ENCODE assay signal across 1 cellular context in the genomic region with DNA sequence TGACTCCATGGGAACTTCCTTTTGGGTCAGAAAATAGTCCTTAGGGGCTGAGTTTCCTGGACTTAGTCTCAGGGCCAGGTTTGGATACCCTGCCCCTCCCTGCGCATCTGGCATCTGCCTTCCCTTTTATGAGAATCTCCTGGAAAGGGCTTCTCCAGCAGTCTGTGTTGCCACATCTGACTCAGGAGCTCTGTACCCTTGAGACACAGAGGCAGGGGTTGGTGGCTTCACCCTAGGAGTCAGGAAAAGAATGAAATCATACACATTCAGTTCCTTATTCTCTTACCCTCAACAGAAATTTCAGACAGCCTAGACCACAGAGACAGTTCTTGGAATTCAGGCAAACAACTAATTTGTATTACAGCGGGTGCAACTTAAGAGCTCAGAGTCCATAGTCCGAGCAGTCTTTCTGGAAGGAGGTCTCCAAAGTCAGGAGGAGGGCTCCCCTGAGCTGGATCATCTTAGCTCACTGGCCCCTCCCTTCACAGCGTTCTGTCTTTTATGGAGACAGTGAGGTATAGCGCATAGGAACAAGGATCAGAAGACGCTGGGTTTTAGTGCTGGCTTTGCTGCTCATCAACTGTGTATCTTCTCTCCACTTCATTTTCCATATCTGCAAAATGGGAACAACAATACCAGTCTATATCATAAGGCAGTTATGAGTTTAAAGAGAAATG.
TF ChIP-seq lines count a peak whose summit lies in the region.

No MANE protein-coding gene starts in this region.

TF ChIP-seq in SK-N-SH treated with all-trans-retinoic acid at 6 μM for 48 hours, 23 proteins besides CTCF, POLR2A, EP300 and RAD21 (continued from another document):
- TF ChIP-seq TSHZ2 (CRISPR knock-in tag; IDR thresholded peaks at IDR 0.05) (no peak), ESRRG (CRISPR knock-in tag; IDR thresholded peaks at IDR 0.05) (no peak), CSDC2 (CRISPR knock-in tag; IDR thresholded peaks at IDR 0.05) (no peak), POU6F1 (CRISPR knock-in tag; IDR thresholded peaks at IDR 0.05; ENCODE audit: borderline replicate concordance, low read depth) (no peak), ZFP30 (CRISPR knock-in tag; IDR thresholded peaks at IDR 0.05) (no peak), ZNF8 (CRISPR knock-in tag; IDR thresholded peaks at IDR 0.05) (no peak), SNAI2 (CRISPR knock-in tag; IDR thresholded peaks at IDR 0.05) (no peak), GLIS3 (CRISPR knock-in tag; IDR thresholded peaks at IDR 0.05) (no peak), ZFP3 (CRISPR knock-in tag; IDR thresholded peaks at IDR 0.05) (no peak), RARB (CRISPR knock-in tag; IDR thresholded peaks at IDR 0.05) (no peak)
